Comparison of ENCODE assay signal across 1 cellular context in the genomic region with DNA sequence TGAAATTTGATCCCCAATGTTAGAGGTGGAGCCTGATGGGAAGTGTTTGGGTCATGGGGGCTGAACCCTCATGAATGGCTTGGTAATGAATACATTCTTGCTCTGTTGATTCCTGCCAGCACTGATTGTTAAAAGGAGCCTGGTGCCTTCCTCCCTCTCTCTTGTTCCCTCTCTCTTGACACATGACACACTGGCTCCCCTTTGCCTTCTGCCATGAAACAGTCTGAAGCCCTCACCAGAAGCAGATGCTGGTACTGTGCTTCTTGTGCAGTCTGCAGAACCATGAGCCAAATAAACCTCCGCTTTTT.
TF ChIP-seq lines count a peak whose summit lies in the region.

No MANE protein-coding gene starts in this region.

TF ChIP-seq in WTC11, 78 proteins besides CTCF, POLR2A, EP300 and RAD21 (continued from another document):
- TF ChIP-seq, protein P1, sequence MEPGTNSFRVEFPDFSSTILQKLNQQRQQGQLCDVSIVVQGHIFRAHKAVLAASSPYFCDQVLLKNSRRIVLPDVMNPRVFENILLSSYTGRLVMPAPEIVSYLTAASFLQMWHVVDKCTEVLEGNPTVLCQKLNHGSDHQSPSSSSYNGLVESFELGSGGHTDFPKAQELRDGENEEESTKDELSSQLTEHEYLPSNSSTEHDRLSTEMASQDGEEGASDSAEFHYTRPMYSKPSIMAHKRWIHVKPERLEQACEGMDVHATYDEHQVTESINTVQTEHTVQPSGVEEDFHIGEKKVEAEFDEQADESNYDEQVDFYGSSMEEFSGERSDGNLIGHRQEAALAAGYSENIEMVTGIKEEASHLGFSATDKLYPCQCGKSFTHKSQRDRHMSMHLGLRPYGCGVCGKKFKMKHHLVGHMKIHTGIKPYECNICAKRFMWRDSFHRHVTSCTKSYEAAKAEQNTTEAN (CRISPR knock-in tag; IDR thresholded peaks at IDR 0.05), result no peak
- TF ChIP-seq NFE2L1 (CRISPR knock-in tag; IDR thresholded peaks at IDR 0.05) (0 out of 2 replicates have a peak, but pooled peaks have one; percentile 26), JAZF1 (CRISPR knock-in tag; IDR thresholded peaks at IDR 0.05) (no peak), ZMAT4 (CRISPR knock-in tag; IDR thresholded peaks at IDR 0.05) (no peak), ESRRA (CRISPR knock-in tag; IDR thresholded peaks at IDR 0.05; ENCODE audit: borderline replicate concordance) (no peak), NR1H2 (CRISPR knock-in tag; IDR thresholded peaks at IDR 0.05) (no peak), SMAD3 (CRISPR knock-in tag; IDR thresholded peaks at IDR 0.05; ENCODE audit: borderline replicate concordance) (no peak)
- TF ChIP-seq, protein P2, sequence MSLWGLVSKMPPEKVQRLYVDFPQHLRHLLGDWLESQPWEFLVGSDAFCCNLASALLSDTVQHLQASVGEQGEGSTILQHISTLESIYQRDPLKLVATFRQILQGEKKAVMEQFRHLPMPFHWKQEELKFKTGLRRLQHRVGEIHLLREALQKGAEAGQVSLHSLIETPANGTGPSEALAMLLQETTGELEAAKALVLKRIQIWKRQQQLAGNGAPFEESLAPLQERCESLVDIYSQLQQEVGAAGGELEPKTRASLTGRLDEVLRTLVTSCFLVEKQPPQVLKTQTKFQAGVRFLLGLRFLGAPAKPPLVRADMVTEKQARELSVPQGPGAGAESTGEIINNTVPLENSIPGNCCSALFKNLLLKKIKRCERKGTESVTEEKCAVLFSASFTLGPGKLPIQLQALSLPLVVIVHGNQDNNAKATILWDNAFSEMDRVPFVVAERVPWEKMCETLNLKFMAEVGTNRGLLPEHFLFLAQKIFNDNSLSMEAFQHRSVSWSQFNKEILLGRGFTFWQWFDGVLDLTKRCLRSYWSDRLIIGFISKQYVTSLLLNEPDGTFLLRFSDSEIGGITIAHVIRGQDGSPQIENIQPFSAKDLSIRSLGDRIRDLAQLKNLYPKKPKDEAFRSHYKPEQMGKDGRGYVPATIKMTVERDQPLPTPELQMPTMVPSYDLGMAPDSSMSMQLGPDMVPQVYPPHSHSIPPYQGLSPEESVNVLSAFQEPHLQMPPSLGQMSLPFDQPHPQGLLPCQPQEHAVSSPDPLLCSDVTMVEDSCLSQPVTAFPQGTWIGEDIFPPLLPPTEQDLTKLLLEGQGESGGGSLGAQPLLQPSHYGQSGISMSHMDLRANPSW (CRISPR knock-in tag; conservative IDR thresholded peaks at IDR 0.05; ENCODE audit: low read depth), result no peak
